16 cellular contexts compared by ENCODE assay signal in genomic region chr12:42982828-42983227, GRCh38.
DNase-seq lines count a peak whose midpoint lies in the region; ATAC-seq and TF ChIP-seq lines count a peak whose summit lies in the region.
"Had no signal": no experiment of that assay in that cellular context is flagged by ENCODE, and none has a peak within 500 bp of the region (broad histone marks: within the 10 kb centered on the region; RNA-seq: fewer than 3 reads in every experiment).

No MANE protein-coding gene starts in this region.

- H3K4me3 Mint-ChIP-seq in chondrocyte (ENCODE audit: unreplicated experiment) (no peak overlapping the region), nephron progenitor cell (no peak overlapping the region)
- H3K4me3 Mint-ChIP-seq: CD4-positive, alpha-beta T cell had no signal

- no peak for TF ChIP-seq POLR2A in IMR-90 (IDR thresholded peaks at IDR 0.05; ENCODE audit: low read depth, low read length)

- H2AFZ ChIP-seq in GM23248 (no peak overlapping the region), IMR-90 (replicated peaks; ENCODE audit: low read length, poor library complexity) (no peak overlapping the region)

- H3K23ac ChIP-seq in IMR-90 (ENCODE audit: low read depth, low read length) (no peak overlapping the region), mesendoderm (ENCODE audit: low read length) (no peak overlapping the region)

- peak overlapping the region; percentile 6 for H3K27ac Mint-ChIP-seq in chondrocyte (ENCODE audit: unreplicated experiment)
- H3K27ac Mint-ChIP-seq in nephron progenitor cell: no peak overlapping the region
- H3K27ac Mint-ChIP-seq: CD4-positive, alpha-beta T cell had no signal

- H3K79me2 ChIP-seq in GM23248 (ENCODE audit: insufficient read depth) (no peaks in the 10 kb centered on the region), mesendoderm (ENCODE audit: control insufficient read depth, insufficient read depth, low read length) (no peaks in the 10 kb centered on the region)

- H2BK5ac ChIP-seq in IMR-90 (ENCODE audit: low read depth, low read length, poor library complexity, severe bottlenecking) (no peak overlapping the region), mesendoderm (ENCODE audit: low read length) (no peak overlapping the region)

- 0 out of 2 replicates have a peak overlapping the region, but pooled peaks have one; percentile 12 for H2BK20ac ChIP-seq in IMR-90 (ENCODE audit: low read depth, low read length)

- no peak for TF ChIP-seq RAD21 in IMR-90 (IDR thresholded peaks at IDR 0.05; ENCODE audit: low read length)

- no peak overlapping the region for H4K91ac ChIP-seq in IMR-90 (ENCODE audit: insufficient read depth, low read depth, low read length)

- H3K9me2 ChIP-seq in GM23248 (ENCODE audit: insufficient read depth): no peaks in the 10 kb centered on the region

- BruUV-seq in IMR-90 (replicated peaks; lab: Mats Ljungman, UMichigan): no TSS peak

- H3K9ac ChIP-seq in GM23248: no peak overlapping the region
- no peak overlapping the region for H3K9ac ChIP-seq in IMR-90 (ENCODE audit: low read depth, low read length)
- no peak overlapping the region for H3K9ac ChIP-seq in mesendoderm (ENCODE audit: low read length)

- H3K4me3 ChIP-seq in GM23248: no peak overlapping the region
- no peak overlapping the region for H3K4me3 ChIP-seq in IMR-90 (ENCODE audit: insufficient read depth, low read depth, low read length)
- H3K4me3 ChIP-seq in mesendoderm (ENCODE audit: low read length): no peak overlapping the region

- H3K36me3 ChIP-seq in GM23248 (ENCODE audit: low read depth): no peaks in the 10 kb centered on the region
- H3K36me3 ChIP-seq in IMR-90 (ENCODE audit: control insufficient read depth, insufficient read depth, low read length): no peaks in the 10 kb centered on the region
- no peaks in the 10 kb centered on the region for H3K36me3 ChIP-seq in mesendoderm (ENCODE audit: control insufficient read depth, insufficient read depth, low read length)

- H2AK5ac ChIP-seq in IMR-90 (ENCODE audit: low read depth, low read length) (no peak overlapping the region), mesendoderm (ENCODE audit: low read length) (no peak overlapping the region)

- H3K4me1 Mint-ChIP-seq in chondrocyte (ENCODE audit: low read depth): peaks cover 57% of the 10 kb centered on the region
- H3K4me1 Mint-ChIP-seq in nephron progenitor cell: peaks cover 90% of the 10 kb centered on the region

- H3K4ac ChIP-seq in IMR-90 (ENCODE audit: low read depth, low read length) (no peak overlapping the region), mesendoderm (ENCODE audit: low read depth, low read length) (no peak overlapping the region)

- H2AK9ac ChIP-seq in IMR-90 (replicated peaks; ENCODE audit: low read depth, low read length, poor library complexity): no peak overlapping the region

- H3K27ac ChIP-seq in GM23248 (no peak overlapping the region), IMR-90 (ENCODE audit: insufficient read depth, low read length) (no peak overlapping the region), mesendoderm (ENCODE audit: low read depth, low read length) (no peak overlapping the region)
- H3K27ac ChIP-seq: C4-2B had no signal

- in situ Hi-C loops in GM23248 (cut with MboI) (no loop called here), IMR-90 (cut with MboI; ENCODE audit: low sequenced_read_pairs) (no loop called here)

- peaks cover 20% of the 10 kb centered on the region for H3F3A ChIP-seq in GM23248 (ENCODE audit: insufficient read depth)

- H3K9me3 Mint-ChIP-seq in chondrocyte (ENCODE audit: low read depth) (no peaks in the 10 kb centered on the region), nephron progenitor cell (no peaks in the 10 kb centered on the region)
- H3K9me3 Mint-ChIP-seq: CD4-positive, alpha-beta T cell had no signal

- H3K4me1 ChIP-seq in GM23248 (ENCODE audit: insufficient read depth) (peaks cover 24% of the 10 kb centered on the region), IMR-90 (ENCODE audit: control insufficient read depth, insufficient read depth, low read length) (peaks cover 2% of the 10 kb centered on the region; the same call in 1 of the 2 replicates), mesendoderm (ENCODE audit: control insufficient read depth, low read depth, low read length) (peaks cover 11% of the 10 kb centered on the region)

- no peak overlapping the region for H4K8ac ChIP-seq in IMR-90 (ENCODE audit: low read depth in 2 of 2, low read length in 2 of 2)
- no peak overlapping the region for H4K8ac ChIP-seq in mesendoderm (ENCODE audit: low read depth, low read length)

- H4K20me1 ChIP-seq in GM23248 (ENCODE audit: insufficient read depth) (no peaks in the 10 kb centered on the region), IMR-90 (ENCODE audit: insufficient read depth, low read length) (no peaks in the 10 kb centered on the region)

- intact Hi-C loops in IMR-90 (cut with micrococcal nuclease): no loop called here

- no peak overlapping the region for H2BK15ac ChIP-seq in IMR-90 (ENCODE audit: low read depth, low read length)
- peak overlapping the region; percentile 0 for H2BK15ac ChIP-seq in mesendoderm (replicated peaks; ENCODE audit: low read depth)

- H3K18ac ChIP-seq in IMR-90 (ENCODE audit: low read depth, low read length) (no peak overlapping the region), mesendoderm (ENCODE audit: low read length) (peak overlapping the region; percentile 13)

- no peaks in the 10 kb centered on the region for H3K27me3 Mint-ChIP-seq in chondrocyte (ENCODE audit: low read depth)
- no peaks in the 10 kb centered on the region for H3K27me3 Mint-ChIP-seq in nephron progenitor cell (ENCODE audit: low read depth, poor library complexity)
- H3K27me3 Mint-ChIP-seq: CD4-positive, alpha-beta T cell had no signal

- H3K9me1 ChIP-seq in IMR-90 (ENCODE audit: insufficient read depth, low read length): no peaks in the 10 kb centered on the region; the same call in 1 of the 2 replicates

- H3K4me2 ChIP-seq in GM23248 (ENCODE audit: unreplicated experiment) (no peak overlapping the region), IMR-90 (ENCODE audit: low read depth, low read length) (no peak overlapping the region), mesendoderm (ENCODE audit: low read length) (no peak overlapping the region)

- H2BK120ac ChIP-seq in IMR-90 (ENCODE audit: low read depth, low read length) (no peak overlapping the region), mesendoderm (ENCODE audit: low read depth, low read length) (no peak overlapping the region)

- POLR2A ChIA-PET in IMR-90 (lab: Charles Lee; ENCODE audit: unreplicated experiment): no interaction called here

- TF ChIP-seq CTCF in IMR-90 (conservative IDR thresholded peaks at IDR 0.05; ENCODE audit: low read depth, low read length) (no peak), chondrocyte (IDR thresholded peaks at IDR 0.05) (no peak), nephron progenitor cell (IDR thresholded peaks at IDR 0.05) (no peak)

- H3K79me1 ChIP-seq in IMR-90 (ENCODE audit: low read depth in 1 of 2, low read length in 2 of 2): no peaks in the 10 kb centered on the region
- no peaks in the 10 kb centered on the region for H3K79me1 ChIP-seq in mesendoderm (ENCODE audit: low read length)

- ATAC-seq in IMR-90 (ENCODE audit: low read depth) (no peak), HG02759 (IDR thresholded peaks at IDR 0.05; ENCODE audit: unreplicated experiment) (no peak), HG02884 (IDR thresholded peaks at IDR 0.05; ENCODE audit: unreplicated experiment) (no peak)
- ATAC-seq: HepG2 had no signal

- H4K5ac ChIP-seq in IMR-90 (ENCODE audit: low read depth, low read length) (no peak overlapping the region), mesendoderm (ENCODE audit: low read length) (no peak overlapping the region)

- H3K9me3 ChIP-seq in GM23248 (ENCODE audit: low read depth) (no peaks in the 10 kb centered on the region), IMR-90 (ENCODE audit: control insufficient read depth, insufficient read depth, low read length) (no peaks in the 10 kb centered on the region)
- H3K9me3 ChIP-seq: Caco-2 had no signal

- H3K14ac ChIP-seq in IMR-90 (replicated peaks; ENCODE audit: low read depth, low read length): no peak overlapping the region

- H3K27me3 ChIP-seq in GM23248 (replicated peaks; ENCODE audit: insufficient read depth) (no peaks in the 10 kb centered on the region), IMR-90 (ENCODE audit: control insufficient read depth, insufficient read depth, low read length) (peaks cover 2% of the 10 kb centered on the region; the same call in 1 of the 2 replicates), mesendoderm (ENCODE audit: insufficient read depth, low read length, poor library complexity) (no peaks in the 10 kb centered on the region)

- WGBS in GM23248 (ENCODE audit: low coverage in 1 of 2, low lambda C conversion rate in 2 of 2, missing lambda C conversion rate in 2 of 2), 2 experiments: 57 to 68% methylated on average over 4 of the region's 4 CpGs
- no CpG with 5 or more reads among the region's 4 CpGs for WGBS in IMR-90 (ENCODE audit: extremely low coverage in 2 of 2, insufficient read length in 1 of 2), 2 experiments
- no CpG with 5 or more reads among the region's 4 CpGs for WGBS in mesendoderm (ENCODE audit: extremely low coverage, insufficient coverage, low lambda C conversion rate)

- CTCF ChIA-PET in IMR-90 (lab: Yijun Ruan, JAX): no interaction called here

- dilution Hi-C loops in IMR-90 (cut with HindIII; ENCODE audit: low sequenced_read_pairs, unreplicated experiment): no loop called here

- H3K56ac ChIP-seq in IMR-90 (ENCODE audit: extremely low read depth, insufficient read depth, low read length): no peak overlapping the region
- no peak overlapping the region for H3K56ac ChIP-seq in mesendoderm (ENCODE audit: low read length)

- peak; percentile 7 for DNase-seq in GM23248
- no peak for DNase-seq in IMR-90
- DNase-seq in chondrocyte (ENCODE audit: low spot score): no peak
- no peak for DNase-seq in mesendoderm
- DNase-seq in RKO (ENCODE audit: low spot score): no peak
- DNase-seq in nephron progenitor cell: no peak
- DNase-seq: ACHN; AML-193; Caco-2; CD4-positive, alpha-beta T cell; HCEC 1CT; KG1 had no signal

- H3K36me3 Mint-ChIP-seq in chondrocyte (ENCODE audit: low read depth) (no peaks in the 10 kb centered on the region), nephron progenitor cell (ENCODE audit: low read depth) (no peaks in the 10 kb centered on the region)

TF ChIP-seq in IMR-90, 13 proteins besides CTCF, POLR2A, EP300 and RAD21:
- TF ChIP-seq RCOR1 (IDR thresholded peaks at IDR 0.05; ENCODE audit: insufficient replicate concordance, low read length): no peak
- no peak for TF ChIP-seq RFX5 (IDR thresholded peaks at IDR 0.05; ENCODE audit: low read depth, low read length)
- TF ChIP-seq NFE2L2 (IDR thresholded peaks at IDR 0.05; ENCODE audit: low read depth, low read length): no peak
- no peak for TF ChIP-seq USF2 (IDR thresholded peaks at IDR 0.05; ENCODE audit: low read depth, low read length)
TF ChIP-seq in IMR-90: peak in this region for 0.
